8 cellular contexts compared by ENCODE assay signal in genomic region chr19:4455742-4456565, GRCh38. TPM values are rescaled to one million over a fixed set of nuclear protein-coding genes. Genes with fewer than 3 reads are reported as not detected.
DNase-seq lines count a peak whose midpoint lies in the region; ATAC-seq and TF ChIP-seq lines count a peak whose summit lies in the region.

No MANE protein-coding gene starts in this region.

- no peaks in the 10 kb centered on the region for H3K9me3 Mint-ChIP-seq in activated naive CD4-positive, alpha-beta T cell treated with anti-CD3 and anti-CD28 coated beads, Interleukin-2, amount 10 ng/mL, durations not matched to agents 7 days and 5 days
- H3K9me3 Mint-ChIP-seq in mesothelial cell of epicardium = no peaks in the 10 kb centered on the region

- TF ChIP-seq CTCF in Panc1 (IDR thresholded peaks at IDR 0.05) (no peak), mesothelial cell of epicardium (IDR thresholded peaks at IDR 0.05; ENCODE audit: unreplicated experiment) (no peak)

- no peak overlapping the region for H3K27ac ChIP-seq in Panc1 (ENCODE audit: low read length)

- peak overlapping the region; percentile 83 for H3K27ac Mint-ChIP-seq in activated naive CD4-positive, alpha-beta T cell treated with anti-CD3 and anti-CD28 coated beads, Interleukin-2, amount 10 ng/mL, durations not matched to agents 7 days and 5 days
- H3K27ac Mint-ChIP-seq in mesothelial cell of epicardium = peak overlapping the region; percentile 99

- no peaks in the 10 kb centered on the region for H3K9me3 ChIP-seq in Panc1 (ENCODE audit: control insufficient read depth, insufficient read depth, low read depth, low read length)

- H3K27me3 Mint-ChIP-seq in activated naive CD4-positive, alpha-beta T cell treated with anti-CD3 and anti-CD28 coated beads, Interleukin-2, amount 10 ng/mL, durations not matched to agents 7 days and 5 days = peaks cover 5% of the 10 kb centered on the region
- H3K27me3 Mint-ChIP-seq in mesothelial cell of epicardium (ENCODE audit: low read depth) = no peaks in the 10 kb centered on the region

- no peaks in the 10 kb centered on the region for H3K36me3 ChIP-seq in Panc1 (ENCODE audit: control insufficient read depth, insufficient read depth, low read length)

- H3K27me3 ChIP-seq in Panc1 (ENCODE audit: control insufficient read depth, insufficient read depth, low read length) = no peaks in the 10 kb centered on the region

- H3K4me3 ChIP-seq in Panc1 (ENCODE audit: low read depth in 2 of 2, low read length in 2 of 2) = peak overlapping the region; percentile 61 to 76

- H3K36me3 Mint-ChIP-seq in activated naive CD4-positive, alpha-beta T cell treated with anti-CD3 and anti-CD28 coated beads, Interleukin-2, amount 10 ng/mL, durations not matched to agents 7 days and 5 days = peaks cover 5% of the 10 kb centered on the region
- H3K36me3 Mint-ChIP-seq in mesothelial cell of epicardium = no peaks in the 10 kb centered on the region

- POLR2A ChIA-PET in Panc1 (lab: Charles Lee) = no interaction called here

- no TSS peak for BruUV-seq in Panc1 (replicated peaks; lab: Mats Ljungman, UMichigan)

- H3K4me3 Mint-ChIP-seq in activated naive CD4-positive, alpha-beta T cell treated with anti-CD3 and anti-CD28 coated beads, Interleukin-2, amount 10 ng/mL, durations not matched to agents 7 days and 5 days = peak overlapping the region; percentile 77
- peak overlapping the region; percentile 88 for H3K4me3 Mint-ChIP-seq in mesothelial cell of epicardium

- intact Hi-C loops in Panc1 (cut with micrococcal nuclease; ENCODE audit: unreplicated experiment) = no loop called here

- peaks cover 21% of the 10 kb centered on the region for H3K4me1 Mint-ChIP-seq in activated naive CD4-positive, alpha-beta T cell treated with anti-CD3 and anti-CD28 coated beads, Interleukin-2, amount 10 ng/mL, durations not matched to agents 7 days and 5 days
- H3K4me1 Mint-ChIP-seq in mesothelial cell of epicardium = peaks cover 25% of the 10 kb centered on the region

- peak; percentile 34 for DNase-seq in activated naive CD4-positive, alpha-beta T cell treated with anti-CD3 and anti-CD28 coated beads, Interleukin-2, amount 10 ng/mL, durations not matched to agents 7 days and 5 days
- DNase-seq in activated naive CD4-positive, alpha-beta T cell treated with Interleukin-2 at 50 U/mL for 16 hours = no peak
- DNase-seq in Panc1 (ENCODE audit: low read depth, low spot score) = no peak
- DNase-seq in dermis blood vessel endothelial cell = peak; percentile 15
- peak in 1 of 2 experiments; percentile 56 for DNase-seq in mesothelial cell of epicardium (ENCODE audit: low spot score in 2 of 2, unreplicated experiment in 2 of 2)
- DNase-seq in mesenteric fat pad (ENCODE audit: low spot score) = no peak
- DNase-seq in stimulated activated naive CD4-positive, alpha-beta T cell (lab: John Stamatoyannopoulos, UW) = no peak

- H3K4me1 ChIP-seq in Panc1 (ENCODE audit: control insufficient read depth, insufficient read depth, low read length) = no peaks in the 10 kb centered on the region

- ATAC-seq in Panc1 (no peak), HG02610 (IDR thresholded peaks at IDR 0.05; ENCODE audit: unreplicated experiment) (no peak)

- in situ Hi-C loops in Panc1 (cut with HindIII; ENCODE audit: low pct_unique_long_range_greater_than_20kb, low sequenced_read_pairs) = no loop called here

- CTCF ChIA-PET in activated naive CD4-positive, alpha-beta T cell treated with anti-CD3 and anti-CD28 coated beads, Interleukin-2, amount 10 ng/mL, durations not matched to agents 7 days and 5 days (lab: Charles Lee) = interaction anchor here (1.8 kb wide), 1 partner anchor 189 kb away, joined by 4 read pairs; no protein-coding TSS in a partner anchor
- CTCF ChIA-PET in Panc1 (lab: Charles Lee) = interaction anchor here (0.8 kb wide), 1 partner anchor 96 kb away, joined by 7 read pairs; no protein-coding TSS in a partner anchor

RNA-seq across cellular contexts. Expression of gene UBXN6, which starts 1.6 kb away (rescaled TPM):
- 55.6 TPM for total RNA-seq in Panc1 (2021; ENCODE audit: unreplicated experiment)
- polyA plus RNA-seq in Panc1 (2012; ENCODE audit: insufficient read length) = 76.3 TPM
- total RNA-seq in dermis blood vessel endothelial cell = 80.7 and 96.5 TPM in 2 replicates
- total RNA-seq in mesothelial cell of epicardium = 67.7 to 71.0 TPM (median 69.9 TPM) in 3 replicates
- total RNA-seq in mesenteric fat pad = 119 TPM

RNA-seq across cellular contexts. Expression of gene HDGFL2, which starts 16.1 kb away (rescaled TPM):
- total RNA-seq in Panc1 (2021; ENCODE audit: unreplicated experiment) = 56.9 TPM
- polyA plus RNA-seq in Panc1 (2012; ENCODE audit: insufficient read length) = 112 TPM
- total RNA-seq in dermis blood vessel endothelial cell = 49.7 and 65.1 TPM in 2 replicates
- total RNA-seq in mesothelial cell of epicardium = 87.6 to 91.3 TPM (median 88.9 TPM) in 3 replicates
- total RNA-seq in mesenteric fat pad = 22.8 TPM

RNA-seq across cellular contexts. Expression of gene CHAF1A, which starts 53.5 kb away (rescaled TPM):
- total RNA-seq in Panc1 (2021; ENCODE audit: unreplicated experiment) = 45.4 TPM
- 23.8 TPM for polyA plus RNA-seq in Panc1 (2012; ENCODE audit: insufficient read length)
- total RNA-seq in dermis blood vessel endothelial cell = 8.7 and 19.5 TPM in 2 replicates
- total RNA-seq in mesothelial cell of epicardium = 30.9 to 35.1 TPM (median 33.1 TPM) in 3 replicates
- 6.0 TPM for total RNA-seq in mesenteric fat pad

RNA-seq across cellular contexts. Expression of gene SH3GL1, which starts 55.6 kb away (rescaled TPM):
- total RNA-seq in Panc1 (2021; ENCODE audit: unreplicated experiment) (57.1 TPM), dermis blood vessel endothelial cell (38.6 and 102 TPM in 2 replicates), mesothelial cell of epicardium (89.9 to 91.7 TPM (median 90.1 TPM) in 3 replicates), mesenteric fat pad (91.2 TPM)
- 72.4 TPM for polyA plus RNA-seq in Panc1 (2012; ENCODE audit: insufficient read length)

Comparison
In these comparisons a context has a peak if more than half of its experiments do, and no peak if none do; other contexts are left out.
1. DNase-seq: peak in activated naive CD4-positive, alpha-beta T cell treated with anti-CD3 and anti-CD28 coated beads, Interleukin-2, amount 10 ng/mL, durations not matched to agents 7 days and 5 days (single experiment) and dermis blood vessel endothelial cell (single experiment); none in activated naive CD4-positive, alpha-beta T cell treated with Interleukin-2 at 50 U/mL for 16 hours (single experiment), Panc1 (single experiment), mesenteric fat pad (single experiment) and stimulated activated naive CD4-positive, alpha-beta T cell (0 of 6).